In the genomic region with DNA sequence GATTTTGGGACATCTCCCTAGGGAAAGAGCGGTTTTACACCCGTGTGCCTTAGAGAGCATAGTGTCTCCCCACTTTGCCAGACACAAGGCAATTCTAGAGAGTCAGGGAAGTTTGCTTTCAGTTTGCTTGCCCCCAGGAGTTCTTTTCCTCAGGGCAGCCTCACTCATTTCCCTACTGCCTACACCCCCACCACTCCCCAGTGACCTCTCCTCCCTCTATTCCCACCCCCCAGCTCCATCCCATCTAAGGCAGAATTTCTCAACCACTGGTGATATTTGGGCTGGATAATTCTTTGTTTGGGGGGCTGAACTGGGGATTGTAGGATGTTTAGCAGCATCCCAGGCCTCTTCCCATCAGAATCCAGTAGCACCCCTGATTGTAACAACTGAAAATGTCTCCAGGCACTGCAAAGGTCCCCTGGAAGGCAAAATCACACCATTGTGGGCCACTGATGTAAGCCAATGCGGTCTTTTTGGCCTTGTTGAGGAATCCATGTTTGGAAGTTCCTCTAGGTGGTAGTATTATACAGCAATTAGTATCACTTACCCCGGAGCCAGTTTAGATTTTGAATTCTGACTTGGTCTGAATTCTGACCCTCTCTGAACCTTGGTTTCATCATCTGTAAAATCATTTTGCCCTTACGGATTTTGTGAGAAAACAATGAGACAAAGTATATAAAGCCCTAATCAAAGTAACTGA, we compare ENCODE assay signal across 10 cellular contexts. TPM values are rescaled to one million over a fixed set of nuclear protein-coding genes. Genes with fewer than 3 reads are reported as not detected.
A peak's percentile ranks its signal among the peaks of the same experiment; 100 is the strongest.
DNase-seq lines count a peak whose midpoint lies in the region; ATAC-seq and TF ChIP-seq lines count a peak whose summit lies in the region.
"Had no signal": no experiment of that assay in that cellular context is flagged by ENCODE, and none has a peak within 500 bp of the region (broad histone marks: within the 10 kb centered on the region; RNA-seq: fewer than 3 reads in every experiment).

No MANE protein-coding gene starts in this region.

- intact Hi-C loops in CD4-positive, alpha-beta memory T cell (cut with micrococcal nuclease): no loop called here

- no peak overlapping the region for H3K27ac ChIP-seq in CD4-positive, alpha-beta memory T cell (ENCODE audit: low read depth, low read length)
- H3K27ac ChIP-seq: BLaER1 treated with 17β-estradiol and CSF1 and Interleukin-3, amounts not matched to agents 10 nM and 100 nM had no signal

- peaks cover 0 to 14% (median 3%) of the 10 kb centered on the region in 8 donors for H3K9me3 Mint-ChIP-seq in CD4-positive, alpha-beta memory T cell

- CTCF ChIA-PET in CD4-positive, alpha-beta memory T cell (lab: Charles Lee; ENCODE audit: partially characterized antibody): no interaction called here

- peaks cover 3% of the 10 kb centered on the region for H3K27me3 ChIP-seq in CD4-positive, alpha-beta memory T cell (ENCODE audit: insufficient read depth, low read length)
- H3K27me3 ChIP-seq: BLaER1 treated with 17β-estradiol and CSF1 and Interleukin-3, amounts not matched to agents 10 nM and 100 nM had no signal

- TF ChIP-seq CTCF in fibroblast of mammary gland (conservative IDR thresholded peaks at IDR 0.05; ENCODE audit: control insufficient read depth, insufficient read depth, low read depth, low read length) (peak; percentile 54), retinal pigment epithelial cell (conservative IDR thresholded peaks at IDR 0.05; ENCODE audit: low read depth, low read length) (peak; percentile 15)

- POLR2A ChIA-PET in CD4-positive, alpha-beta memory T cell (lab: Charles Lee; ENCODE audit: partially characterized antibody): no interaction called here

- no peaks in the 10 kb centered on the region for H3K9me3 ChIP-seq in CD4-positive, alpha-beta memory T cell (ENCODE audit: control insufficient read depth in 1 of 2, low read length in 2 of 2)
- H3K9me3 ChIP-seq: BLaER1 treated with 17β-estradiol and CSF1 and Interleukin-3, amounts not matched to agents 10 nM and 100 nM had no signal

- H3K4me3 Mint-ChIP-seq in CD4-positive, alpha-beta memory T cell: no peak overlapping the region

- H3K4me1 ChIP-seq in CD4-positive, alpha-beta memory T cell (ENCODE audit: insufficient read depth, low read length): no peaks in the 10 kb centered on the region
- H3K4me1 ChIP-seq: BLaER1 treated with 17β-estradiol and CSF1 and Interleukin-3, amounts not matched to agents 10 nM and 100 nM had no signal

- H3K27me3 Mint-ChIP-seq in CD4-positive, alpha-beta memory T cell: peaks cover 13 to 39% of the 10 kb centered on the region in 2 donors

- H3K4me3 ChIP-seq in fibroblast of mammary gland (ENCODE audit: control insufficient read depth, low read depth, low read length): no peak overlapping the region
- H3K4me3 ChIP-seq in retinal pigment epithelial cell (ENCODE audit: low read length): no peak overlapping the region
- no peak overlapping the region for H3K4me3 ChIP-seq in CD4-positive, alpha-beta memory T cell (ENCODE audit: low read length in 2 of 2)
- H3K4me3 ChIP-seq: BLaER1 treated with 17β-estradiol and CSF1 and Interleukin-3, amounts not matched to agents 10 nM and 100 nM had no signal

- H3K36me3 ChIP-seq in CD4-positive, alpha-beta memory T cell (ENCODE audit: insufficient read depth, low read length): no peaks in the 10 kb centered on the region
- H3K36me3 ChIP-seq: BLaER1 treated with 17β-estradiol and CSF1 and Interleukin-3, amounts not matched to agents 10 nM and 100 nM had no signal

- ATAC-seq in GM19328 (IDR thresholded peaks at IDR 0.05; ENCODE audit: unreplicated experiment) (no peak), GM21367 (IDR thresholded peaks at IDR 0.05; ENCODE audit: unreplicated experiment) (no peak)

- DNase-seq in NCI-H2029 (lab: John Stamatoyannopoulos, UW) (peak; percentile 9), NCI-H2029 treated with DMSO at 0.1 percent for 48 hours (lab: John Stamatoyannopoulos, UW) (no peak), NCI-H226 (peak; percentile 14), fibroblast of mammary gland (ENCODE audit: low read depth) (peak; percentile 58), retinal pigment epithelial cell (ENCODE audit: low read depth) (no peak)
- no peak for DNase-seq in CD4-positive, alpha-beta memory T cell

- H3K36me3 Mint-ChIP-seq in CD4-positive, alpha-beta memory T cell: no peaks in the 10 kb centered on the region

- no peaks in the 10 kb centered on the region for H3K4me1 Mint-ChIP-seq in CD4-positive, alpha-beta memory T cell

- H3K27ac Mint-ChIP-seq in CD4-positive, alpha-beta memory T cell: no peak overlapping the region

RNA-seq across cellular contexts. Expression of a gene that starts 1.3 kb away (rescaled TPM):
- not detected for total RNA-seq in CD4-positive, alpha-beta memory T cell
- not detected for polyA plus RNA-seq in CD4-positive, alpha-beta memory T cell
- total RNA-seq: frontal cortex had no signal

RNA-seq across cellular contexts. Expression of a gene that starts 6.6 kb away (rescaled TPM):
- not detected for total RNA-seq in CD4-positive, alpha-beta memory T cell
- not detected for polyA plus RNA-seq in CD4-positive, alpha-beta memory T cell
- total RNA-seq: frontal cortex had no signal

RNA-seq across cellular contexts. Expression of a gene that starts 30.5 kb away (rescaled TPM):
- total RNA-seq in CD4-positive, alpha-beta memory T cell: not detected
- not detected for polyA plus RNA-seq in CD4-positive, alpha-beta memory T cell
- total RNA-seq: frontal cortex had no signal

RNA-seq across cellular contexts. Expression of a gene that starts 33.2 kb away (rescaled TPM):
- total RNA-seq in CD4-positive, alpha-beta memory T cell: not detected
- not detected for polyA plus RNA-seq in CD4-positive, alpha-beta memory T cell
- total RNA-seq: frontal cortex had no signal

Comparison
In these comparisons a context has a peak if more than half of its experiments do, and no peak if none do; other contexts are left out.
1. DNase-seq: peak in NCI-H2029 (single experiment), NCI-H226 (single experiment) and fibroblast of mammary gland (single experiment); none in NCI-H2029 treated with DMSO at 0.1 percent for 48 hours (single experiment), retinal pigment epithelial cell (single experiment) and CD4-positive, alpha-beta memory T cell (0 of 5).